9 cellular contexts compared by ENCODE assay signal in genomic region chr9:134642385-134643181, GRCh38. TPM values are rescaled to one million over a fixed set of nuclear protein-coding genes. Genes with fewer than 3 reads are reported as not detected.
DNase-seq lines count a peak whose midpoint lies in the region; ATAC-seq and TF ChIP-seq lines count a peak whose summit lies in the region.
"Had no signal": no experiment of that assay in that cellular context is flagged by ENCODE, and none has a peak within 500 bp of the region (broad histone marks: within the 10 kb centered on the region; RNA-seq: fewer than 3 reads in every experiment).

No MANE protein-coding gene starts in this region.

- TF ChIP-seq CTCF in endodermal cell (conservative IDR thresholded peaks at IDR 0.05) (peak; percentile 47), mucosa of descending colon (IDR thresholded peaks at IDR 0.05) (no peak)

- WGBS in endodermal cell (ENCODE audit: insufficient coverage in 1 of 2, insufficient read length in 1 of 2), 2 experiments: 1 to 2% methylated on average over 8 to 37 of the region's 37 CpGs
- 5% methylated on average over 37 of the region's 37 CpGs for WGBS in urinary bladder

- intact Hi-C loops in mucosa of descending colon (cut with DNase I, micrococcal nuclease): no loop called here

- H3K36me3 ChIP-seq in endodermal cell (ENCODE audit: control insufficient read depth, insufficient read depth, low read length): no peaks in the 10 kb centered on the region
- H3K36me3 ChIP-seq in mucosa of descending colon (ENCODE audit: low read depth): no peaks in the 10 kb centered on the region
- no peaks in the 10 kb centered on the region for H3K36me3 ChIP-seq in urinary bladder (ENCODE audit: insufficient read depth)

- ATAC-seq in mucosa of descending colon: peak; percentile 28
- no peak for ATAC-seq in GM21367 (IDR thresholded peaks at IDR 0.05; ENCODE audit: unreplicated experiment)
- ATAC-seq in GM19397 (IDR thresholded peaks at IDR 0.05; ENCODE audit: unreplicated experiment): no peak

- H3K36me3 Mint-ChIP-seq in activated naive CD4-positive, alpha-beta T cell treated with anti-CD3 and anti-CD28 coated beads, Interleukin-2, amount 50 U/mL, for 24 hours: no peaks in the 10 kb centered on the region
- H3K36me3 Mint-ChIP-seq in endodermal cell (ENCODE audit: low read depth): no peaks in the 10 kb centered on the region
- H3K36me3 Mint-ChIP-seq: CD4-positive, CD25-positive, alpha-beta regulatory T cell had no signal

- no peaks in the 10 kb centered on the region for H3K27me3 ChIP-seq in endodermal cell (ENCODE audit: control insufficient read depth, insufficient read depth, low read length, poor library complexity, severe bottlenecking)

- peaks cover 10% of the 10 kb centered on the region for H3K27me3 Mint-ChIP-seq in activated naive CD4-positive, alpha-beta T cell treated with anti-CD3 and anti-CD28 coated beads, Interleukin-2, amount 50 U/mL, for 24 hours
- no peaks in the 10 kb centered on the region for H3K27me3 Mint-ChIP-seq in endodermal cell (ENCODE audit: insufficient read depth)
- H3K27me3 Mint-ChIP-seq: CD4-positive, CD25-positive, alpha-beta regulatory T cell had no signal

- H3K4me3 ChIP-seq in endodermal cell (ENCODE audit: low read length) (peak overlapping the region; percentile 82), mucosa of descending colon (peak overlapping the region; percentile 40), urinary bladder (ENCODE audit: low read depth, low read length) (peak overlapping the region; percentile 75)

- no peaks in the 10 kb centered on the region for H3K4me1 Mint-ChIP-seq in activated naive CD4-positive, alpha-beta T cell treated with anti-CD3 and anti-CD28 coated beads, Interleukin-2, amount 50 U/mL, for 24 hours
- H3K4me1 Mint-ChIP-seq in endodermal cell: peaks cover 29% of the 10 kb centered on the region

- H3K9ac ChIP-seq in endodermal cell (ENCODE audit: extremely low read depth, low read length, poor library complexity, severe bottlenecking): no peak overlapping the region

- no peak for DNase-seq in activated naive CD4-positive, alpha-beta T cell treated with anti-CD3 and anti-CD28 coated beads, Interleukin-2, amount 50 U/mL, for 16 hours
- DNase-seq in endodermal cell (peak; percentile 87), mucosa of descending colon (peak; percentile 41 to 65 (median 49))
- no peak for DNase-seq in activated CD4-positive, alpha-beta T cell treated with anti-CD3 and anti-CD28 coated beads for 4 hours
- DNase-seq: CD4-positive, CD25-positive, alpha-beta regulatory T cell had no signal

- H3K9me3 ChIP-seq in endodermal cell (ENCODE audit: control insufficient read depth, low read length): no peaks in the 10 kb centered on the region
- H3K9me3 ChIP-seq in mucosa of descending colon: no peaks in the 10 kb centered on the region

- no peaks in the 10 kb centered on the region for H3K9me3 Mint-ChIP-seq in activated naive CD4-positive, alpha-beta T cell treated with anti-CD3 and anti-CD28 coated beads, Interleukin-2, amount 50 U/mL, for 24 hours
- H3K9me3 Mint-ChIP-seq in endodermal cell: no peaks in the 10 kb centered on the region

- no peak overlapping the region for H3K27ac ChIP-seq in endodermal cell (ENCODE audit: low read depth, low read length)
- H3K27ac ChIP-seq in urinary bladder (ENCODE audit: low read depth): peak overlapping the region; percentile 87

- H3K4me3 Mint-ChIP-seq in activated naive CD4-positive, alpha-beta T cell treated with anti-CD3 and anti-CD28 coated beads, Interleukin-2, amount 50 U/mL, for 24 hours: peak overlapping the region; percentile 49
- H3K4me3 Mint-ChIP-seq in endodermal cell: peak overlapping the region; percentile 75

- no peak overlapping the region for H3K27ac Mint-ChIP-seq in activated naive CD4-positive, alpha-beta T cell treated with anti-CD3 and anti-CD28 coated beads, Interleukin-2, amount 50 U/mL, for 24 hours
- peak overlapping the region; percentile 76 for H3K27ac Mint-ChIP-seq in endodermal cell
- H3K27ac Mint-ChIP-seq: CD4-positive, CD25-positive, alpha-beta regulatory T cell had no signal

- H3K4me1 ChIP-seq in endodermal cell (ENCODE audit: control insufficient read depth, insufficient read depth, low read length) (peaks cover 11% of the 10 kb centered on the region), mucosa of descending colon (ENCODE audit: low read depth) (no peaks in the 10 kb centered on the region), urinary bladder (ENCODE audit: insufficient read depth) (no peaks in the 10 kb centered on the region)

RNA-seq across cellular contexts. Expression of gene COL5A1, which starts 1.0 kb away (rescaled TPM):
- total RNA-seq in endodermal cell (10 to 100 TPM; 65.3 to 76.6 TPM), mucosa of descending colon (10 to 100 TPM in 2 of 3 donors, 1 to 10 TPM in 1; 8.6 to 62.3 (median 22.2) TPM), urinary bladder (622 TPM)
- 47.5 TPM for polyA plus RNA-seq in endodermal cell (2013, experiment 1 of 2)
- polyA plus RNA-seq in endodermal cell (2013, experiment 2 of 2): 53.7 TPM
- 68.5 TPM for polyA plus RNA-seq in urinary bladder

Comparison
In these comparisons a context has a peak if more than half of its experiments do, and no peak if none do; other contexts are left out.
1. DNase-seq: peak in endodermal cell (single experiment) and mucosa of descending colon (3 of 3); none in activated naive CD4-positive, alpha-beta T cell treated with anti-CD3 and anti-CD28 coated beads, Interleukin-2, amount 50 U/mL, for 16 hours (single experiment) and activated CD4-positive, alpha-beta T cell treated with anti-CD3 and anti-CD28 coated beads for 4 hours (0 of 2).
2. Peak in every context shown above with its lines, with median percentiles within 50 percentile points of each other: H3K4me3 ChIP-seq.